1 cellular context compared by ENCODE assay signal in the genomic region with DNA sequence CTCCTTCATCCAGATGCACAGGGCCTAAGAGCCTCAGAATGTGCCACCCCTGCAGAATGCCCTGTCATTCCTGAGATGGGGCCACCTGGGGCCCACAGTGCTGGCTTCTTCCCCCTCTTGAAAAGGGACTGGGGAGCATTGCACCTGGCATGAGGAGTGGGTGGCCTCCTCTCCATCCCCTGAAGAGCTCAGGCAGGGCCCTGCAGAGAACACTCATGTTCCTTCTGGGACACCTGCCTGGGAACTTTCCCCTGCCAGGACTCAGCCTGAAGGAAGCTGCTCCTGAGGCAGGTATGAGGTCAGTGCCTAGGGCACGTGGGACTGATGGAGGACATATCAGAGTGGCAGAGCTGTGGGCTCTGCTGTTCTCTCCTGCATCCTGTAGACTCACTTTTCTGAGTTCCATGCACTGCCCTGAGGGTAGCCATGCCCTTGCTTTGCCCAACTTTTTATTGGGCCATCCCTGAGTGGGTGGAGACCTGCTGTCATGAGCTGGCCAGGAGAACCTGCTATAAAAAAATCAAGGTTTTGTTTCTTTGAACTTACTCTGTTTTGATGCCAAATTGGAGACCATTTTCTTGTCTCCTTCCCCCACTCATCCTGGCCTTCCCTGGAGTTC.
TF ChIP-seq lines count a peak whose summit lies in the region.

No MANE protein-coding gene starts in this region.

TF ChIP-seq in H1, 55 proteins besides CTCF, POLR2A, EP300 and RAD21:
- TF ChIP-seq CREB1 (IDR thresholded peaks at IDR 0.05) (no peak), SIN3A (conservative IDR thresholded peaks at IDR 0.05 in 1 of 2, IDR thresholded peaks at IDR 0.05 in 1 of 2; ENCODE audit: low read depth in 1 of 2, low read length in 2 of 2) (no peak)
